Comparison of ENCODE assay signal across 9 cellular contexts in the genomic region with DNA sequence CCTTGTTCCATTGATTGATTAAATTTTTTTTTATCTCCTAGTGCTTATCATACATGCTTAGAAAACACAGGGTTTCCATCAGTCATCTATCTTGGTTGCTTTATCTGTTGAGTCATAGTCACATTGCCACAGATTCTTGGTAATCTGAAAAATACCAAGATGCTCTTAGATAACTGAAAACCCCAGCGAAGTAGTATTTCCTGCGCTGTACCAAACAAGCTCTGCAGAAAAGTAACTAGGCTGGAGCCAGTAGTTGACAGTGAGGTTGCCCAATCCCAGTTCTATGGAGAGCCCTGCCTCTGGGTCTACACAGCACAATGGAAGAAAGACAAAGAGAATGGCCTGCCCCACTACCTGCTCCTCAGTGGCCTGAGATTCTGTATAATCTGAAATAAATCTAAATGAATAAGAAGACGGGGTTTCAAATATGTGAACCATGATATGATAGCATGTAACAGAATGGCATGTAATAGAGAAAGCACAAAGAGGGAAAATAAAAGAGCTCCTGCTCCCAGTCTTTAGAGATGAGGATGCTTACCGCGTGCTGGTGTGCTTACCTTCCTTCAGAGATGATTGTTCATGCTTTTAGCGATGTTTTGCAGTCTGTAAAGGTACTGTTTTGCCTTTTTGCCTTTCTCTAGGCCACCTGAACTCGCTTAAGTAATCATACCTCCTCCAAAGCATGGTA. TPM values are rescaled to one million over a fixed set of nuclear protein-coding genes. Genes with fewer than 3 reads are reported as not detected.
DNase-seq lines count a peak whose midpoint lies in the region; ATAC-seq and TF ChIP-seq lines count a peak whose summit lies in the region.
"Had no signal": no experiment of that assay in that cellular context is flagged by ENCODE, and none has a peak within 500 bp of the region (broad histone marks: within the 10 kb centered on the region; RNA-seq: fewer than 3 reads in every experiment).

No MANE protein-coding gene starts in this region.

- peak overlapping the region; percentile 31 to 79 (median 64) for H3K4me3 Mint-ChIP-seq in brain

- H3K4me1 ChIP-seq in right lobe of liver = peaks cover 0 to 3% (median 0%) of the 10 kb centered on the region in 4 donors
- peaks cover 5% of the 10 kb centered on the region for H3K4me1 ChIP-seq in upper lobe of right lung

- TF ChIP-seq CTCF in brain (conservative IDR thresholded peaks at IDR 0.05) (no peak), right lobe of liver (IDR thresholded peaks at IDR 0.05) (no peak), upper lobe of right lung (IDR thresholded peaks at IDR 0.05) (no peak)

- H3K27ac Mint-ChIP-seq in brain = peak overlapping the region; percentile 40 to 95 (median 88)

- intact Hi-C loops in right lobe of liver (cut with DNase I) (no loop called here), upper lobe of right lung (cut with DNase I) (no loop called here)

- no peaks in the 10 kb centered on the region for H3K36me3 Mint-ChIP-seq in brain

- ATAC-seq in right lobe of liver (peak; percentile 6 to 32 (median 20)), upper lobe of right lung (peak; percentile 41), HG03457 (IDR thresholded peaks at IDR 0.05; ENCODE audit: unreplicated experiment) (no peak)

- H3K4me3 ChIP-seq in right lobe of liver (no peak overlapping the region), upper lobe of right lung (peak overlapping the region; percentile 38)

- H3K4me1 Mint-ChIP-seq in brain = peaks cover 50% of the 10 kb centered on the region

- peaks cover 0 to 6% (median 0%) of the 10 kb centered on the region in 5 experiments for H3K9me3 Mint-ChIP-seq in brain

- no peak for TF ChIP-seq POLR2A in right lobe of liver (IDR thresholded peaks at IDR 0.05)

- peak; percentile 0 for DNase-seq in stimulated activated CD8-positive, alpha-beta memory T cell treated with anti-CD3 and anti-CD28 coated beads, Interleukin-12 subunit alpha, Interleukin-12 subunit beta, amount 100 ng/mL, for 1 hour (ENCODE audit: low read depth)
- no peak for DNase-seq in stimulated activated CD8-positive, alpha-beta memory T cell treated with anti-CD3 and anti-CD28 coated beads, Interleukin-4, amount 100 ng/mL, for 48 hours
- DNase-seq in right lobe of liver (no peak), upper lobe of right lung (no peak), Kasumi-1 (lab: John Stamatoyannopoulos, UW) (no peak), KG1 (lab: John Stamatoyannopoulos, UW) (no peak)
- DNase-seq: DND-41 had no signal

- H3K36me3 ChIP-seq in right lobe of liver = no peaks in the 10 kb centered on the region
- H3K36me3 ChIP-seq in upper lobe of right lung = no peaks in the 10 kb centered on the region

- H3K27me3 Mint-ChIP-seq in brain = peaks cover 9% of the 10 kb centered on the region

- H3K9me3 ChIP-seq in right lobe of liver = no peaks in the 10 kb centered on the region
- no peaks in the 10 kb centered on the region for H3K9me3 ChIP-seq in upper lobe of right lung

- H3K27ac ChIP-seq in right lobe of liver (peak overlapping the region; percentile 23 to 62 (median 23)), upper lobe of right lung (peak overlapping the region; percentile 39)

- WGBS in right lobe of liver (ENCODE audit: insufficient coverage, low coverage, low lambda C conversion rate, missing lambda C conversion rate) = 74% methylated on average over 7 of the region's 7 CpGs

- no peaks in the 10 kb centered on the region for H3K27me3 ChIP-seq in right lobe of liver
- H3K27me3 ChIP-seq in upper lobe of right lung = no peaks in the 10 kb centered on the region

RNA-seq across cellular contexts. Expression of gene RAPGEF2, which starts 55.3 kb away (rescaled TPM):
- polyA plus RNA-seq in brain (ENCODE audit: insufficient read depth, low read depth, low replicate concordance) = 14.9 TPM
- total RNA-seq in right lobe of liver (10 to 100 TPM; 22.1 to 32.1 (median 27.2) TPM), upper lobe of right lung (61.3 TPM)
